ENCODE assay signal across 16 cellular contexts in the genomic region with DNA sequence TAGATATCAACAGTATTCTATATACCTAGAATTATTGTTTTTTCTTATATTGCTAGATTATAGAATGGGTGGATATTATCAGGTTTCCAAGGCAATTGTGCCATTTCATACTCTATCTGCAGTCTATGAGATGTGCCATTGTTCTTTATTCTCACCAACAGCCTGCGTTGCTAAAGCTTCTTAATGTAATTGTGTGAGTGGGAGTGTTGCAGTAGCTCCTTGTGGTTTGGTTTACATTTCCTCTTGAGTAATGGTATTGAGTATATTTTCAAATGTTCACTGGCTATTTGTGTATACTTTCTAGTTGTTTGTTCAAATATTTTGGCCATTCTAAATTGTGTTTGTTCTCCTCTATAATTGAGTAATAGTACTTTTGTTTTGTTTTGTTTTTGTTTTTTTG.
"Had no signal": no experiment of that assay in that cellular context is flagged by ENCODE, and none has a peak within 500 bp of the region (broad histone marks: within the 10 kb centered on the region; RNA-seq: fewer than 3 reads in every experiment).

No MANE protein-coding gene starts in this region.

- H3K27ac ChIP-seq: ascending aorta, breast epithelium, foreskin keratinocyte, pancreas, thoracic aorta, upper lobe of right lung had no signal

- H3K4me3 ChIP-seq: ascending aorta, breast epithelium, pancreas, thoracic aorta, upper lobe of right lung had no signal

- H3K36me3 ChIP-seq: ascending aorta, breast epithelium, pancreas, thoracic aorta, upper lobe of right lung had no signal

- DNase-seq: activated CD4-positive, CD25-positive, alpha-beta regulatory T cell treated with anti-CD3 and anti-CD28 coated beads, Interleukin-2, amount 50 U/mL, for 72 hours; activated naive CD4-positive, alpha-beta T cell treated with anti-CD3 and anti-CD28 coated beads for 36 hours; activated T-cell treated with anti-CD3 and anti-CD28 coated beads for 4 hours; cerebellar nuclear complex; effector memory CD4-positive, alpha-beta T cell; foreskin keratinocyte; mesenchymal stem cell; naive thymus-derived CD8-positive, alpha-beta T cell; pancreas; stimulated activated CD4-positive, alpha-beta T cell treated with anti-CD3 and anti-CD28 coated beads, Interleukin-12 subunit alpha, Interleukin-12 subunit beta, amount 100 ng/mL, for 4 hours; stimulated activated CD4-positive, alpha-beta T cell treated with anti-CD3 and anti-CD28 coated beads, Interleukin-2, amount 100 ng/mL, for 24 hours; upper lobe of right lung had no signal

- ATAC-seq: activated T-helper 17 cell treated with anti-CD3 and anti-CD28 coated beads, Interleukin-2, amount 50 U/mL, for 72 hours; foreskin keratinocyte; naive thymus-derived CD8-positive, alpha-beta T cell; pancreas; upper lobe of right lung had no signal

- H3K27me3 ChIP-seq: ascending aorta, breast epithelium, upper lobe of right lung had no signal

- H3K4me1 ChIP-seq: ascending aorta, breast epithelium, foreskin keratinocyte, pancreas, upper lobe of right lung had no signal

- H3K9me3 ChIP-seq: ascending aorta, breast epithelium, pancreas, thoracic aorta, upper lobe of right lung had no signal
